ENCODE assay signal across 15 cellular contexts in genomic region chr16:73171380-73171779, GRCh38.
A peak's percentile ranks its signal among the peaks of the same experiment; 100 is the strongest.
DNase-seq lines count a peak whose midpoint lies in the region; ATAC-seq and TF ChIP-seq lines count a peak whose summit lies in the region.
"Had no signal": no experiment of that assay in that cellular context is flagged by ENCODE, and none has a peak within 500 bp of the region (broad histone marks: within the 10 kb centered on the region; RNA-seq: fewer than 3 reads in every experiment).

No MANE protein-coding gene starts in this region.

- H4K5ac ChIP-seq in mesendoderm (ENCODE audit: low read length), result no peak overlapping the region

- no peaks in the 10 kb centered on the region for H3F3A ChIP-seq in smooth muscle cell (ENCODE audit: low read depth)

- no CpG with 5 or more reads among the region's 9 CpGs for WGBS in mesendoderm (ENCODE audit: extremely low coverage, insufficient coverage, low lambda C conversion rate)
- 23% methylated on average over 9 of the region's 9 CpGs for WGBS in smooth muscle cell (ENCODE audit: low lambda C conversion rate)

- H2BK5ac ChIP-seq in mesendoderm (ENCODE audit: low read length), result no peak overlapping the region

- H3K27ac ChIP-seq in mesendoderm (ENCODE audit: low read depth, low read length), result no peak overlapping the region
- H3K27ac ChIP-seq in uterus, result peak overlapping the region in 1 of 2 donors; percentile 65
- H3K27ac ChIP-seq in smooth muscle cell (ENCODE audit: low read depth), result no peak overlapping the region
- H3K27ac ChIP-seq: epithelial cell of prostate had no signal

- H2BK120ac ChIP-seq in mesendoderm (ENCODE audit: low read depth, low read length), result no peak overlapping the region

- intact Hi-C loops in uterus (cut with DNase I; ENCODE audit: low total_unique reads), result loop anchor here (10.0 kb wide), 1 partner anchor 107 kb away; no protein-coding TSS in a partner anchor

- H3K18ac ChIP-seq in mesendoderm (ENCODE audit: low read length), result peak overlapping the region; percentile 65

- H3K4me1 ChIP-seq in mesendoderm (ENCODE audit: control insufficient read depth, low read depth, low read length), result peaks cover 8% of the 10 kb centered on the region
- peaks cover 5 to 9% of the 10 kb centered on the region in 2 donors for H3K4me1 ChIP-seq in uterus
- peaks cover 11% of the 10 kb centered on the region for H3K4me1 ChIP-seq in smooth muscle cell (ENCODE audit: low read depth)

- H2AK5ac ChIP-seq in mesendoderm (ENCODE audit: low read length), result no peak overlapping the region

- peak; percentile 62 for DNase-seq in DMS153 treated with DMSO at 0.1 percent for 48 hours (lab: John Stamatoyannopoulos, UW; ENCODE audit: unreplicated experiment)
- peak; percentile 3 for DNase-seq in NCI-H1048 (lab: John Stamatoyannopoulos, UW)
- DNase-seq in RPMI7951 (ENCODE audit: low read depth), result peak; percentile 22
- DNase-seq in mesendoderm, result peak; percentile 76
- DNase-seq in uterus, result no peak
- DNase-seq in anterior cingulate cortex (lab: John Stamatoyannopoulos, UW), result no peak
- no peak for DNase-seq in smooth muscle cell (lab: John Stamatoyannopoulos, UW; ENCODE audit: unreplicated experiment)
- DNase-seq: activated naive CD8-positive, alpha-beta T cell treated with anti-CD3 and anti-CD28 coated beads for 36 hours; C1 segment of cervical spinal cord; cerebellar nuclear complex; hippocampal formation; lower lobe of right lung; stimulated activated naive CD8-positive, alpha-beta T cell treated with anti-CD3 and anti-CD28 coated beads, Interleukin-15, Interleukin-2, amounts not matched to agents 100 U/mL and 50 U/mL, for 24 hours had no signal

- ATAC-seq in GM21825 (IDR thresholded peaks at IDR 0.05; ENCODE audit: unreplicated experiment), result no peak
- ATAC-seq: stimulated activated naive CD8-positive, alpha-beta T cell treated with anti-CD3 and anti-CD28 coated beads, Interleukin-15, Interleukin-2, amounts not matched to agents 100 U/mL and 50 U/mL, for 24 hours had no signal

- H3K27me3 ChIP-seq in mesendoderm (ENCODE audit: insufficient read depth, low read length, poor library complexity) (no peaks in the 10 kb centered on the region), uterus (no peaks in the 10 kb centered on the region), smooth muscle cell (ENCODE audit: low read depth) (no peaks in the 10 kb centered on the region)

- no peaks in the 10 kb centered on the region for H3K36me3 ChIP-seq in mesendoderm (ENCODE audit: control insufficient read depth, insufficient read depth, low read length)
- H3K36me3 ChIP-seq in uterus, result no peaks in the 10 kb centered on the region
- no peaks in the 10 kb centered on the region for H3K36me3 ChIP-seq in smooth muscle cell (ENCODE audit: low read depth)
- H3K36me3 ChIP-seq: lower lobe of right lung had no signal

- no peak overlapping the region for H3K9ac ChIP-seq in mesendoderm (ENCODE audit: low read length)
- H3K9ac ChIP-seq in smooth muscle cell (ENCODE audit: low read depth), result no peak overlapping the region

- no peak overlapping the region for H3K4ac ChIP-seq in mesendoderm (ENCODE audit: low read depth, low read length)

- TF ChIP-seq CTCF in uterus (IDR thresholded peaks at IDR 0.05), result no peak
- no peak for TF ChIP-seq CTCF in smooth muscle cell (IDR thresholded peaks at IDR 0.05; ENCODE audit: borderline replicate concordance, insufficient read depth, poor library complexity, severe bottlenecking)

- H3K4me2 ChIP-seq in mesendoderm (ENCODE audit: low read length) (no peak overlapping the region), smooth muscle cell (no peak overlapping the region)

- H3K79me1 ChIP-seq in mesendoderm (ENCODE audit: low read length), result no peaks in the 10 kb centered on the region

- no peak overlapping the region for H2AFZ ChIP-seq in smooth muscle cell (ENCODE audit: low read depth)

- H3K23ac ChIP-seq in mesendoderm (ENCODE audit: low read length), result no peak overlapping the region

- no peaks in the 10 kb centered on the region for H4K20me1 ChIP-seq in smooth muscle cell (ENCODE audit: low read depth)

- H3K79me2 ChIP-seq in mesendoderm (ENCODE audit: control insufficient read depth, insufficient read depth, low read length) (no peaks in the 10 kb centered on the region), smooth muscle cell (ENCODE audit: low read depth) (no peaks in the 10 kb centered on the region)

- H3K9me3 ChIP-seq in uterus (no peaks in the 10 kb centered on the region), smooth muscle cell (replicated peaks; ENCODE audit: low read depth) (no peaks in the 10 kb centered on the region)
- H3K9me3 ChIP-seq: lower lobe of right lung had no signal

- H2BK15ac ChIP-seq in mesendoderm (replicated peaks; ENCODE audit: low read depth), result no peak overlapping the region

- no peak for TF ChIP-seq POLR2A in uterus (IDR thresholded peaks at IDR 0.05)

- H3K56ac ChIP-seq in mesendoderm (ENCODE audit: low read length), result no peak overlapping the region

- no peak overlapping the region for H3K4me3 ChIP-seq in mesendoderm (ENCODE audit: low read length)
- no peak overlapping the region for H3K4me3 ChIP-seq in uterus
- H3K4me3 ChIP-seq in smooth muscle cell, result no peak overlapping the region
- H3K4me3 ChIP-seq: lower lobe of right lung had no signal

- no peak overlapping the region for H4K8ac ChIP-seq in mesendoderm (ENCODE audit: low read depth, low read length)

Comparison
In these comparisons a context has a peak if more than half of its experiments do, and no peak if none do; other contexts are left out.
1. DNase-seq: peak in DMS153 treated with DMSO at 0.1 percent for 48 hours (single experiment), NCI-H1048 (single experiment), RPMI7951 (single experiment) and mesendoderm (single experiment); none in uterus (0 of 2), anterior cingulate cortex (0 of 58) and smooth muscle cell (single experiment).